ENCODE assay signal across 8 cellular contexts in genomic region chr10:7412482-7413251, GRCh38. TPM values are rescaled to one million over a fixed set of nuclear protein-coding genes. Genes with fewer than 3 reads are reported as not detected.
A peak's percentile ranks its signal among the peaks of the same experiment; 100 is the strongest.
DNase-seq lines count a peak whose midpoint lies in the region; ATAC-seq and TF ChIP-seq lines count a peak whose summit lies in the region.

No MANE protein-coding gene starts in this region.

- peaks cover 14 to 32% (median 25%) of the 10 kb centered on the region in 10 experiments for H3K4me1 ChIP-seq in BLaER1 treated with 17β-estradiol and CSF1 and Interleukin-3, amounts not matched to agents 10 nM and 100 nM
- no peaks in the 10 kb centered on the region for H3K4me1 ChIP-seq in foreskin keratinocyte
- H3K4me1 ChIP-seq in neuronal stem cell (ENCODE audit: control insufficient read depth in 2 of 2, insufficient read depth in 1 of 2, low read depth in 1 of 2, low read length in 2 of 2): peaks cover 9 to 16% of the 10 kb centered on the region in 2 donors

- H3K9me3 Mint-ChIP-seq in activated B cell treated with CpG ODN at 0.5 μM for 24 hours: no peaks in the 10 kb centered on the region

- peak overlapping the region in 2 of 11 experiments; percentile 91 to 97; a peak in 1 of 22 replicates for H3K27ac ChIP-seq in BLaER1 treated with 17β-estradiol and CSF1 and Interleukin-3, amounts not matched to agents 10 nM and 100 nM
- H3K27ac ChIP-seq in foreskin keratinocyte: no peak overlapping the region
- no peak overlapping the region for H3K27ac ChIP-seq in neuronal stem cell (replicated peaks; ENCODE audit: low read length)

- H3K14ac ChIP-seq in neuronal stem cell (ENCODE audit: low read length): no peak overlapping the region

- no CpG with 5 or more reads among the region's 62 CpGs for WGBS in neuronal stem cell (ENCODE audit: extremely low coverage in 2 of 2, insufficient read length in 2 of 2, insufficient replicate concordance in 1 of 2), 2 donors

- peaks cover 13% of the 10 kb centered on the region for H3K36me3 Mint-ChIP-seq in activated B cell treated with CpG ODN at 0.5 μM for 24 hours (ENCODE audit: low read depth)

- 0 out of 22 replicates have a peak, but pooled peaks cover 0 to 9% (median 0%) of the 10 kb centered on the region in 11 experiments for H4K20me1 ChIP-seq in BLaER1 treated with 17β-estradiol and CSF1 and Interleukin-3, amounts not matched to agents 10 nM and 100 nM

- peaks cover 37 to 47% (median 40%) of the 10 kb centered on the region in 11 experiments for H3K27me3 ChIP-seq in BLaER1 treated with 17β-estradiol and CSF1 and Interleukin-3, amounts not matched to agents 10 nM and 100 nM
- peaks cover 68% of the 10 kb centered on the region for H3K27me3 ChIP-seq in foreskin keratinocyte
- H3K27me3 ChIP-seq in neuronal stem cell (ENCODE audit: control insufficient read depth in 3 of 3, insufficient read depth in 3 of 3, low read depth in 1 of 3, low read length in 3 of 3): peaks cover 19 to 70% (median 53%) of the 10 kb centered on the region in 3 experiments

- no peak overlapping the region for H2AK5ac ChIP-seq in neuronal stem cell (ENCODE audit: low read depth, low read length)

- peak overlapping the region; percentile 84 to 100 (median 97); a peak in 21 of 22 replicates for H3K4me2 ChIP-seq in BLaER1 treated with 17β-estradiol and CSF1 and Interleukin-3, amounts not matched to agents 10 nM and 100 nM
- H3K4me2 ChIP-seq in neuronal stem cell (ENCODE audit: insufficient read depth, low read length, poor library complexity, severe bottlenecking): peak overlapping the region; percentile 71

- peak overlapping the region; percentile 34 for H2BK12ac ChIP-seq in neuronal stem cell (ENCODE audit: low read length)

- no peak overlapping the region for H3K4ac ChIP-seq in neuronal stem cell (ENCODE audit: low read length)

- H3K4me3 ChIP-seq in BLaER1 treated with 17β-estradiol and CSF1 and Interleukin-3, amounts not matched to agents 10 nM and 100 nM: peak overlapping the region in 7 of 10 experiments; percentile 4 to 98 (median 91); a peak in 9 of 20 replicates
- H3K4me3 ChIP-seq in neuronal stem cell (ENCODE audit: low read length in 2 of 2): peak overlapping the region in 1 of 2 donors; percentile 75

- peak overlapping the region; percentile 74 for H2BK120ac ChIP-seq in neuronal stem cell (ENCODE audit: low read depth, low read length)

- H3K9me3 ChIP-seq in BLaER1 treated with 17β-estradiol and CSF1 and Interleukin-3, amounts not matched to agents 10 nM and 100 nM (replicated peaks in 1 of 11): peaks cover 0 to under 1% (median 0%) of the 10 kb centered on the region in 11 experiments; a peak in 1 of 22 replicates
- H3K9me3 ChIP-seq in neuronal stem cell (replicated peaks in 1 of 2; ENCODE audit: control insufficient read depth in 2 of 2, insufficient read depth in 1 of 2, low read depth in 1 of 2, low read length in 2 of 2): peaks cover 0 to 2% of the 10 kb centered on the region in 2 donors

- no peak overlapping the region for H3K27ac Mint-ChIP-seq in activated B cell treated with CpG ODN at 0.5 μM for 24 hours

- H3K23ac ChIP-seq in neuronal stem cell (ENCODE audit: low read depth, low read length, poor library complexity): peak overlapping the region; percentile 90

- peak overlapping the region; percentile 96 for H2AFZ ChIP-seq in neuronal stem cell (ENCODE audit: low read length)

- TF ChIP-seq CTCF in activated B cell treated with CpG ODN at 0.5 μM for 24 hours (IDR thresholded peaks at IDR 0.05) (no peak), foreskin keratinocyte (conservative IDR thresholded peaks at IDR 0.05) (no peak)

- peak overlapping the region; percentile 72 for H2BK15ac ChIP-seq in neuronal stem cell (ENCODE audit: low read length)

- peak overlapping the region; percentile 95 for H3K4me3 Mint-ChIP-seq in activated B cell treated with CpG ODN at 0.5 μM for 24 hours

- H3K18ac ChIP-seq in neuronal stem cell (ENCODE audit: low read length): peak overlapping the region; percentile 94

- H2BK5ac ChIP-seq in neuronal stem cell (ENCODE audit: low read length): peak overlapping the region; percentile 59

- H3K4me1 Mint-ChIP-seq in activated B cell treated with CpG ODN at 0.5 μM for 24 hours: peaks cover 25% of the 10 kb centered on the region

- DNase-seq in activated B cell treated with CpG ODN at 0.5 μM for 24 hours: no peak
- no peak for DNase-seq in foreskin keratinocyte
- DNase-seq in neuronal stem cell (ENCODE audit: low spot score): no peak
- no peak for DNase-seq in GM03348 (ENCODE audit: low spot score)
- DNase-seq in epidermal melanocyte (ENCODE audit: insufficient read length, low spot score): no peak
- DNase-seq in amniotic stem cell (lab: John Stamatoyannopoulos, UW): no peak

- H3K36me3 ChIP-seq in BLaER1 treated with 17β-estradiol and CSF1 and Interleukin-3, amounts not matched to agents 10 nM and 100 nM: peaks cover 0 to under 1% (median 0%) of the 10 kb centered on the region in 11 experiments; a peak in 2 of 22 replicates
- no peaks in the 10 kb centered on the region for H3K36me3 ChIP-seq in neuronal stem cell (replicated peaks in 1 of 2; ENCODE audit: control insufficient read depth in 2 of 2, insufficient read depth in 2 of 2, low read length in 2 of 2)

- intact Hi-C loops in activated B cell treated with CpG ODN at 0.5 μM for 24 hours (cut with micrococcal nuclease): loop anchor here (1.0 to 10.0 kb wide), 6 partner anchors 212 to 1268 kb away; partner anchors contain the start of genes ATP5F1C, GATA3, KIN and TAF3

- peaks cover 5% of the 10 kb centered on the region for H3K27me3 Mint-ChIP-seq in activated B cell treated with CpG ODN at 0.5 μM for 24 hours

- H3K9ac ChIP-seq in BLaER1 treated with 17β-estradiol and CSF1 and Interleukin-3, amounts not matched to agents 10 nM and 100 nM: peak overlapping the region in 1 of 11 experiments; percentile 89; a peak in 1 of 22 replicates
- H3K9ac ChIP-seq in neuronal stem cell (ENCODE audit: low read depth, low read length, poor library complexity): peak overlapping the region; percentile 82

- POLR2A ChIA-PET in activated B cell treated with CpG ODN at 0.5 μM for 24 hours (lab: Charles Lee): interaction anchor here (0.8 to 1.6 kb wide), 3 partner anchors 33 to 484 kb away, joined by 3 to 4 read pairs (median 3); no protein-coding TSS in a partner anchor

- H4K91ac ChIP-seq in neuronal stem cell (ENCODE audit: low read depth, low read length, poor library complexity): no peak overlapping the region

- peaks cover 5% of the 10 kb centered on the region for H3K79me1 ChIP-seq in neuronal stem cell (ENCODE audit: low read depth, low read length)

- ATAC-seq in activated B cell treated with CpG ODN at 0.5 μM for 24 hours (ENCODE audit: low read depth): no peak
- peak; percentile 29 for ATAC-seq in foreskin keratinocyte
- no peak for ATAC-seq in GM19023 (IDR thresholded peaks at IDR 0.05; ENCODE audit: unreplicated experiment)

- no peak overlapping the region for H4K8ac ChIP-seq in neuronal stem cell (ENCODE audit: low read depth, low read length)

- CTCF ChIA-PET in activated B cell treated with CpG ODN at 0.5 μM for 24 hours (lab: Charles Lee): interaction anchor here (0.6 to 3.3 kb wide), 5 partner anchors 153 to 494 kb away, joined by 3 to 18 read pairs (median 7); no protein-coding TSS in a partner anchor

RNA-seq across cellular contexts. Expression of gene SFMBT2, which starts 1.8 kb away (rescaled TPM):
- total RNA-seq in activated B cell treated with CpG ODN at 0.5 μM for 24 hours: 18.7 and 19.2 TPM in 2 replicates
- total RNA-seq in foreskin keratinocyte: 1.2 and 1.4 TPM in 2 replicates
- polyA plus RNA-seq in foreskin keratinocyte: 0.20 and 0.27 TPM in 2 replicates
- polyA plus RNA-seq in neuronal stem cell (2013, experiment 1 of 2): 1.8 TPM
- 1.7 TPM for polyA plus RNA-seq in neuronal stem cell (2013, experiment 2 of 2)
